ENCODE assay signal across 28 cellular contexts in the genomic region with DNA sequence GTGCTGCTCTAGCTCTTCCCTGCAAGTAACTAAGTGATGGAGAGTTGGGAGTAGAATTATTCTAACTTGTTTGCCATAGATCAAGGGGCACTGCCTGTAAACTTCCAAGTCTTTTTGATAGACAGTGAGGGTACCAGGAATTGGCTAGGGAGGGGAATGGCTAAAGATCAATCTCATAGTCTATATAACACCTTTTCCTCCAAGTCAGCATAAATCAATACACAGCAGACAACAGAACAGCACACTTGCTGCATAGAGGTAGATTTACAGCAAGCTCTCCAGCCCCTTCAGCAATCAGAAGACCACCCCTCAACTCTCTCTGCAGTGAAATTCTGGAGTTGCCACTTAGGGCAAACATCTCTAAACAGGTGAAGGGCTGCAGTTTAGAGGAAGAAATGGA.
"Had no signal": no experiment of that assay in that cellular context is flagged by ENCODE, and none has a peak within 500 bp of the region (broad histone marks: within the 10 kb centered on the region; RNA-seq: fewer than 3 reads in every experiment).

No MANE protein-coding gene starts in this region.

- H3K27ac Mint-ChIP-seq: dendritic cell treated with granulocyte-macrophage colony-stimulating factor and Interleukin-4, amounts not matched to agents 40 ng/mL and 50 ng/mL, for 4 days; effector memory CD8-positive, alpha-beta T cell; endodermal cell; mesothelial cell of epicardium; naive B cell had no signal

- ATAC-seq: effector memory CD8-positive, alpha-beta T cell; esophagus mucosa; gastrocnemius medialis; heart right ventricle; left cardiac atrium; left lung; left ventricle myocardium superior; lower lobe of right lung; mucosa of descending colon had no signal

- H3K9me3 Mint-ChIP-seq: dendritic cell treated with granulocyte-macrophage colony-stimulating factor and Interleukin-4, amounts not matched to agents 40 ng/mL and 50 ng/mL, for 4 days; endodermal cell; mesothelial cell of epicardium; naive B cell had no signal

- H3K27me3 ChIP-seq: colonic mucosa, esophagus squamous epithelium, gastrocnemius medialis, heart right ventricle, left lung had no signal

- H3K27me3 Mint-ChIP-seq: dendritic cell treated with granulocyte-macrophage colony-stimulating factor and Interleukin-4, amounts not matched to agents 40 ng/mL and 50 ng/mL, for 4 days; effector memory CD8-positive, alpha-beta T cell had no signal

- FAIRE-seq: endometrium, islet of Langerhans, keratinocyte had no signal

- H3K4me3 Mint-ChIP-seq: dendritic cell treated with granulocyte-macrophage colony-stimulating factor and Interleukin-4, amounts not matched to agents 40 ng/mL and 50 ng/mL, for 4 days; effector memory CD8-positive, alpha-beta T cell; endodermal cell; mesothelial cell of epicardium; naive B cell had no signal

- H3K4me1 ChIP-seq: colonic mucosa, esophagus squamous epithelium, heart right ventricle, left lung, lower lobe of right lung had no signal

- H3K9me3 ChIP-seq: colonic mucosa, esophagus squamous epithelium, gastrocnemius medialis, left lung, lower lobe of right lung, mucosa of descending colon had no signal

- H3K36me3 Mint-ChIP-seq: mesothelial cell of epicardium, naive B cell had no signal

- H3K27ac ChIP-seq: colonic mucosa, epithelial cell of prostate, esophagus squamous epithelium, gastrocnemius medialis, heart right ventricle, left lung, lower lobe of right lung had no signal

- H3K36me3 ChIP-seq: colonic mucosa, esophagus squamous epithelium, gastrocnemius medialis, heart right ventricle, left lung, lower lobe of right lung had no signal

- H3K4me1 Mint-ChIP-seq: mesothelial cell of epicardium, naive B cell had no signal

- DNase-seq: colonic mucosa; cortex of kidney; effector CD8-positive, alpha-beta T cell; effector memory CD8-positive, alpha-beta T cell; endodermal cell; erythroblast; esophagus squamous epithelium; foreskin fibroblast; foreskin melanocyte; gastrocnemius medialis; glutamatergic neuron; head of caudate nucleus; heart right ventricle; hippocampal formation; left cardiac atrium; left lung; left ventricle myocardium superior; lower lobe of right lung; mesenchymal stem cell; mucosa of descending colon; naive B cell had no signal

- H3K4me3 ChIP-seq: colonic mucosa, esophagus squamous epithelium, gastrocnemius medialis, heart right ventricle, left lung, lower lobe of right lung, mucosa of descending colon had no signal
